Comparison of ENCODE assay signal across 14 cellular contexts in the genomic region with DNA sequence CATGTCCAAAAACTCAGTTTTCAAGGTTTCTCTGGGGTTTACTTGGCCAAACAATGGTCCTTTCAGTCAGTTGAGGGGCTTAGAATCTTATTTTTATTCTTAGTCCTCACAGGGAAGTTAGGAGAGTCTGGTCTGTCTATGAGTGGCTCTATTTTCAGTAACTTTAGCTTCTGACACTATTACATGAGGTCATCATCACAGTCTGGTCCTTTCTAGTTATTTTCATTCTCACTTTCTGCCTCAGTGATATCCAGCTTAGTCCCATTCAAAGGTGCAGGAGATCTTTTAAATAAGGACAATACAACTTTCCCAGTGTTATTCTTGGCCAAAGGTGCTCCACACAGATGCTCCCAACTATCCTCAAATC. TPM values are rescaled to one million over a fixed set of nuclear protein-coding genes. Genes with fewer than 3 reads are reported as not detected.
DNase-seq lines count a peak whose midpoint lies in the region; ATAC-seq and TF ChIP-seq lines count a peak whose summit lies in the region.
"Had no signal": no experiment of that assay in that cellular context is flagged by ENCODE, and none has a peak within 500 bp of the region (broad histone marks: within the 10 kb centered on the region; RNA-seq: fewer than 3 reads in every experiment).

No MANE protein-coding gene starts in this region.

- no peak overlapping the region for H3K4me2 ChIP-seq in GM23248 (ENCODE audit: unreplicated experiment)

- intact Hi-C loops in left ventricle myocardium superior (cut with micrococcal nuclease): no loop called here
- intact Hi-C loops in cardiac septum (cut with DNase I): no loop called here
- intact Hi-C loops in tibial artery (cut with DNase I; ENCODE audit: low total_unique reads): no loop called here

- ATAC-seq in left ventricle myocardium superior (peak; percentile 15), GM21786 (IDR thresholded peaks at IDR 0.05; ENCODE audit: unreplicated experiment) (peak; percentile 63), HG03280 (IDR thresholded peaks at IDR 0.05; ENCODE audit: unreplicated experiment) (peak; percentile 50)

- H3K4me1 ChIP-seq in tibial artery (peaks cover 0 to 21% (median 5%) of the 10 kb centered on the region in 4 donors), GM23248 (ENCODE audit: insufficient read depth) (peaks cover 3% of the 10 kb centered on the region; the same call in 1 of the 2 replicates)
- H3K4me1 ChIP-seq: SJSA1 had no signal

- H3K27me3 ChIP-seq in tibial artery: no peaks in the 10 kb centered on the region
- H3K27me3 ChIP-seq in GM23248 (replicated peaks; ENCODE audit: insufficient read depth): no peaks in the 10 kb centered on the region
- H3K27me3 ChIP-seq: SJSA1 had no signal

- DNase-seq in left ventricle myocardium superior: no peak
- no peak for DNase-seq in cardiac septum (ENCODE audit: low spot score)
- DNase-seq in tibial artery: no peak
- no peak for DNase-seq in T1000 (lab: John Stamatoyannopoulos, UW)
- no peak for DNase-seq in GM23248
- DNase-seq in SKM-1 (lab: John Stamatoyannopoulos, UW; ENCODE audit: unreplicated experiment): no peak
- DNase-seq: activated CD4-positive, alpha-beta T cell treated with anti-CD3 and anti-CD28 coated beads for 4 hours; activated gamma-delta T cell treated with Interleukin-2 at 50 U/mL for 16 hours; EL; H7; nephron progenitor cell had no signal

- no peak overlapping the region for H3K4me3 ChIP-seq in tibial artery
- no peak overlapping the region for H3K4me3 ChIP-seq in GM23248
- H3K4me3 ChIP-seq: SJSA1 had no signal

- H2AFZ ChIP-seq in GM23248: no peak overlapping the region

- no peaks in the 10 kb centered on the region for H3K36me3 ChIP-seq in tibial artery
- no peaks in the 10 kb centered on the region for H3K36me3 ChIP-seq in GM23248 (ENCODE audit: low read depth)
- H3K36me3 ChIP-seq: SJSA1 had no signal

- H3K9me3 ChIP-seq in tibial artery: no peaks in the 10 kb centered on the region
- H3K9me3 ChIP-seq in GM23248 (ENCODE audit: low read depth): no peaks in the 10 kb centered on the region
- H3K9me3 ChIP-seq: SJSA1 had no signal

- H3K9ac ChIP-seq in GM23248: no peak overlapping the region

- peak overlapping the region; percentile 1 to 28 for H3K27ac ChIP-seq in tibial artery
- H3K27ac ChIP-seq in GM23248: no peak overlapping the region
- H3K27ac ChIP-seq: SJSA1 had no signal

- H4K20me1 ChIP-seq in GM23248 (ENCODE audit: insufficient read depth): no peaks in the 10 kb centered on the region

- no peaks in the 10 kb centered on the region for H3K9me2 ChIP-seq in GM23248 (ENCODE audit: insufficient read depth)

- TF ChIP-seq CTCF in tibial artery (IDR thresholded peaks at IDR 0.05): no peak

- in situ Hi-C loops in GM23248 (cut with MboI): no loop called here

- H3F3A ChIP-seq in GM23248 (ENCODE audit: insufficient read depth): 0 out of 2 replicates have a peak, but pooled peaks cover 4% of the 10 kb centered on the region

- H3K79me2 ChIP-seq in GM23248 (ENCODE audit: insufficient read depth): no peaks in the 10 kb centered on the region

RNA-seq across cellular contexts. Expression of a gene that starts 30.0 kb away (rescaled TPM):
- total RNA-seq in left ventricle myocardium superior (29.7 TPM), cardiac septum (20.5 TPM)
- 11.4 and 16.9 TPM in 2 replicates for total RNA-seq in GM23248 (2014; rRNA removed; shearing (Covaris generic))
- polyA plus RNA-seq in GM23248 (2016; fragmentation: Nextera tagmentation; extraction: Ambion mirVana): 12.8 and 16.4 TPM in 2 replicates
